Comparison of ENCODE assay signal across 1 cellular context in genomic region chr10:30453764-30454527, GRCh38.
TF ChIP-seq lines count a peak whose summit lies in the region.

No MANE protein-coding gene starts in this region.

TF ChIP-seq in GM23338, 12 proteins besides CTCF, POLR2A, EP300 and RAD21 (continued from another document):
- no peak for TF ChIP-seq ZNF462 (CRISPR knock-in tag; IDR thresholded peaks at IDR 0.05)
- TF ChIP-seq JUNB (IDR thresholded peaks at IDR 0.05; ENCODE audit: unreplicated experiment): no peak
- TF ChIP-seq EZH2phosphoT487 (IDR thresholded peaks at IDR 0.05; ENCODE audit: unreplicated experiment): no peak
- no peak for TF ChIP-seq NANOG (IDR thresholded peaks at IDR 0.05; ENCODE audit: borderline replicate concordance)
- no peak for TF ChIP-seq POLR2AphosphoS5 (IDR thresholded peaks at IDR 0.05; ENCODE audit: low read depth)
- no peak for TF ChIP-seq CREB1 (CRISPR knock-in tag; IDR thresholded peaks at IDR 0.05; ENCODE audit: low read depth)
- TF ChIP-seq STAT1 (IDR thresholded peaks at IDR 0.05; ENCODE audit: unreplicated experiment): no peak
- no peak for TF ChIP-seq REST (IDR thresholded peaks at IDR 0.05; ENCODE audit: unreplicated experiment)
- no peak for TF ChIP-seq ETS1 (IDR thresholded peaks at IDR 0.05)
- no peak for TF ChIP-seq ZNF331 (CRISPR knock-in tag; IDR thresholded peaks at IDR 0.05; ENCODE audit: low read depth)
